Comparison of ENCODE assay signal across 11 cellular contexts in genomic region chr2:237996041-237996593, GRCh38. TPM values are rescaled to one million over a fixed set of nuclear protein-coding genes. Genes with fewer than 3 reads are reported as not detected.
DNase-seq lines count a peak whose midpoint lies in the region; ATAC-seq and TF ChIP-seq lines count a peak whose summit lies in the region.
"Had no signal": no experiment of that assay in that cellular context is flagged by ENCODE, and none has a peak within 500 bp of the region (broad histone marks: within the 10 kb centered on the region; RNA-seq: fewer than 3 reads in every experiment).

No MANE protein-coding gene starts in this region.

- POLR2A ChIA-PET in activated CD4-positive, alpha-beta memory T cell treated with anti-CD3 and anti-CD28 coated beads for 36 hours (lab: Charles Lee), result no interaction called here
- POLR2A ChIA-PET in activated CD4-positive, alpha-beta memory T cell treated with anti-CD3 and anti-CD28 coated beads, Interleukin-2, amount 10 ng/mL, durations not matched to agents 7 days and 5 days (lab: Charles Lee), result no interaction called here

- no peak overlapping the region for H3K4me3 ChIP-seq in choroid plexus epithelial cell (ENCODE audit: low read depth, low read length)
- H3K4me3 ChIP-seq: colonic mucosa had no signal

- H3K4me3 Mint-ChIP-seq in activated CD4-positive, alpha-beta memory T cell treated with anti-CD3 and anti-CD28 coated beads for 36 hours, result no peak overlapping the region
- no peak overlapping the region for H3K4me3 Mint-ChIP-seq in activated CD4-positive, alpha-beta memory T cell treated with anti-CD3 and anti-CD28 coated beads, Interleukin-2, amount 10 ng/mL, durations not matched to agents 7 days and 5 days
- H3K4me3 Mint-ChIP-seq in stimulated activated naive B cell treated with anti-CD40 and anti-IgM and Interleukin-4, amounts not matched to agents 10 μg/mL and 1 μg/mL and 100 μg/mL, for 72 hours, result no peak overlapping the region
- H3K4me3 Mint-ChIP-seq: memory B cell had no signal

- no peak for TF ChIP-seq CTCF in choroid plexus epithelial cell (conservative IDR thresholded peaks at IDR 0.05; ENCODE audit: low read depth, low read length)

- DNase-seq in activated CD4-positive, alpha-beta memory T cell treated with anti-CD3 and anti-CD28 coated beads for 36 hours, result no peak
- no peak for DNase-seq in activated CD4-positive, alpha-beta memory T cell treated with anti-CD3 and anti-CD28 coated beads, Interleukin-2, amount 10 ng/mL, durations not matched to agents 7 days and 5 days
- DNase-seq in NCI-H2196 (lab: John Stamatoyannopoulos, UW; ENCODE audit: unreplicated experiment) (peak; percentile 63), choroid plexus epithelial cell (ENCODE audit: low read depth) (peak; percentile 67), putamen (ENCODE audit: low spot score) (no peak), NOMO-1 (lab: John Stamatoyannopoulos, UW; ENCODE audit: unreplicated experiment in 2 of 2) (no peak)
- no peak for DNase-seq in stimulated activated naive B cell treated with anti-CD40 and anti-IgM and Interleukin-4, amounts not matched to agents 10 μg/mL and 1 μg/mL and 100 μg/mL, for 72 hours
- DNase-seq: colonic mucosa, head of caudate nucleus had no signal

- H3K4me1 Mint-ChIP-seq in activated CD4-positive, alpha-beta memory T cell treated with anti-CD3 and anti-CD28 coated beads for 36 hours (ENCODE audit: low read depth), result peaks cover 42% of the 10 kb centered on the region
- peaks cover 28% of the 10 kb centered on the region for H3K4me1 Mint-ChIP-seq in activated CD4-positive, alpha-beta memory T cell treated with anti-CD3 and anti-CD28 coated beads, Interleukin-2, amount 10 ng/mL, durations not matched to agents 7 days and 5 days
- H3K4me1 Mint-ChIP-seq in stimulated activated naive B cell treated with anti-CD40 and anti-IgM and Interleukin-4, amounts not matched to agents 10 μg/mL and 1 μg/mL and 100 μg/mL, for 72 hours, result peaks cover 6 to 42% of the 10 kb centered on the region in 2 donors

- H3K27me3 Mint-ChIP-seq in activated CD4-positive, alpha-beta memory T cell treated with anti-CD3 and anti-CD28 coated beads for 36 hours, result no peaks in the 10 kb centered on the region
- no peaks in the 10 kb centered on the region for H3K27me3 Mint-ChIP-seq in activated CD4-positive, alpha-beta memory T cell treated with anti-CD3 and anti-CD28 coated beads, Interleukin-2, amount 10 ng/mL, durations not matched to agents 7 days and 5 days
- no peaks in the 10 kb centered on the region for H3K27me3 Mint-ChIP-seq in stimulated activated naive B cell treated with anti-CD40 and anti-IgM and Interleukin-4, amounts not matched to agents 10 μg/mL and 1 μg/mL and 100 μg/mL, for 72 hours
- H3K27me3 Mint-ChIP-seq: memory B cell had no signal

- no peak for ATAC-seq in stimulated activated naive B cell treated with anti-CD40 and anti-IgM and Interleukin-4, amounts not matched to agents 10 μg/mL and 1 μg/mL and 100 μg/mL, for 72 hours (replicated peaks)
- ATAC-seq in GM18909 (IDR thresholded peaks at IDR 0.05; ENCODE audit: poor library complexity, unreplicated experiment), result no peak

- H3K36me3 Mint-ChIP-seq in activated CD4-positive, alpha-beta memory T cell treated with anti-CD3 and anti-CD28 coated beads for 36 hours, result peaks cover 31% of the 10 kb centered on the region
- peaks cover 55% of the 10 kb centered on the region for H3K36me3 Mint-ChIP-seq in activated CD4-positive, alpha-beta memory T cell treated with anti-CD3 and anti-CD28 coated beads, Interleukin-2, amount 10 ng/mL, durations not matched to agents 7 days and 5 days (ENCODE audit: low read depth)
- H3K36me3 Mint-ChIP-seq in stimulated activated naive B cell treated with anti-CD40 and anti-IgM and Interleukin-4, amounts not matched to agents 10 μg/mL and 1 μg/mL and 100 μg/mL, for 72 hours, result peaks cover 38 to 43% of the 10 kb centered on the region in 2 donors

- CTCF ChIA-PET in activated CD4-positive, alpha-beta memory T cell treated with anti-CD3 and anti-CD28 coated beads for 36 hours (lab: Charles Lee), result interaction anchor here (0.9 kb wide), 1 partner anchor 73 kb away, joined by 3 read pairs; no protein-coding TSS in a partner anchor
- CTCF ChIA-PET in activated CD4-positive, alpha-beta memory T cell treated with anti-CD3 and anti-CD28 coated beads, Interleukin-2, amount 10 ng/mL, durations not matched to agents 7 days and 5 days (lab: Charles Lee), result no interaction called here

- peak overlapping the region; percentile 74 for H3K27ac Mint-ChIP-seq in activated CD4-positive, alpha-beta memory T cell treated with anti-CD3 and anti-CD28 coated beads for 36 hours
- no peak overlapping the region for H3K27ac Mint-ChIP-seq in activated CD4-positive, alpha-beta memory T cell treated with anti-CD3 and anti-CD28 coated beads, Interleukin-2, amount 10 ng/mL, durations not matched to agents 7 days and 5 days
- H3K27ac Mint-ChIP-seq in stimulated activated naive B cell treated with anti-CD40 and anti-IgM and Interleukin-4, amounts not matched to agents 10 μg/mL and 1 μg/mL and 100 μg/mL, for 72 hours, result peak overlapping the region; percentile 31
- H3K27ac Mint-ChIP-seq: memory B cell had no signal

- H3K9me3 Mint-ChIP-seq in activated CD4-positive, alpha-beta memory T cell treated with anti-CD3 and anti-CD28 coated beads for 36 hours, result peaks cover 3% of the 10 kb centered on the region
- peaks cover 3% of the 10 kb centered on the region for H3K9me3 Mint-ChIP-seq in activated CD4-positive, alpha-beta memory T cell treated with anti-CD3 and anti-CD28 coated beads, Interleukin-2, amount 10 ng/mL, durations not matched to agents 7 days and 5 days
- no peaks in the 10 kb centered on the region for H3K9me3 Mint-ChIP-seq in stimulated activated naive B cell treated with anti-CD40 and anti-IgM and Interleukin-4, amounts not matched to agents 10 μg/mL and 1 μg/mL and 100 μg/mL, for 72 hours
- H3K9me3 Mint-ChIP-seq: memory B cell had no signal

- intact Hi-C loops in activated CD4-positive, alpha-beta memory T cell treated with anti-CD3 and anti-CD28 coated beads for 36 hours (cut with micrococcal nuclease), result loop anchor here (5.0 kb wide), 3 partner anchors 179 to 569 kb away; no protein-coding TSS in a partner anchor

RNA-seq across cellular contexts. Expression of gene UBE2F, which starts 29.3 kb away (rescaled TPM):
- total RNA-seq in activated CD4-positive, alpha-beta memory T cell treated with anti-CD3 and anti-CD28 coated beads for 36 hours, result 10 to 100 TPM; 50.7 to 52.9 TPM
- total RNA-seq in activated CD4-positive, alpha-beta memory T cell treated with anti-CD3 and anti-CD28 coated beads, Interleukin-2, amount 10 ng/mL, durations not matched to agents 7 days and 5 days, result 10 to 100 TPM; 77.5 to 82.7 TPM

Comparison
In these comparisons a context has a peak if more than half of its experiments do, and no peak if none do; other contexts are left out.
1. DNase-seq: peak in NCI-H2196 (single experiment) and choroid plexus epithelial cell (single experiment); none in activated CD4-positive, alpha-beta memory T cell treated with anti-CD3 and anti-CD28 coated beads for 36 hours (single experiment), activated CD4-positive, alpha-beta memory T cell treated with anti-CD3 and anti-CD28 coated beads, Interleukin-2, amount 10 ng/mL, durations not matched to agents 7 days and 5 days (single experiment), stimulated activated naive B cell treated with anti-CD40 and anti-IgM and Interleukin-4, amounts not matched to agents 10 μg/mL and 1 μg/mL and 100 μg/mL, for 72 hours (single experiment), putamen (single experiment) and NOMO-1 (0 of 2).